Comparison of ENCODE assay signal across 8 cellular contexts in the genomic region with DNA sequence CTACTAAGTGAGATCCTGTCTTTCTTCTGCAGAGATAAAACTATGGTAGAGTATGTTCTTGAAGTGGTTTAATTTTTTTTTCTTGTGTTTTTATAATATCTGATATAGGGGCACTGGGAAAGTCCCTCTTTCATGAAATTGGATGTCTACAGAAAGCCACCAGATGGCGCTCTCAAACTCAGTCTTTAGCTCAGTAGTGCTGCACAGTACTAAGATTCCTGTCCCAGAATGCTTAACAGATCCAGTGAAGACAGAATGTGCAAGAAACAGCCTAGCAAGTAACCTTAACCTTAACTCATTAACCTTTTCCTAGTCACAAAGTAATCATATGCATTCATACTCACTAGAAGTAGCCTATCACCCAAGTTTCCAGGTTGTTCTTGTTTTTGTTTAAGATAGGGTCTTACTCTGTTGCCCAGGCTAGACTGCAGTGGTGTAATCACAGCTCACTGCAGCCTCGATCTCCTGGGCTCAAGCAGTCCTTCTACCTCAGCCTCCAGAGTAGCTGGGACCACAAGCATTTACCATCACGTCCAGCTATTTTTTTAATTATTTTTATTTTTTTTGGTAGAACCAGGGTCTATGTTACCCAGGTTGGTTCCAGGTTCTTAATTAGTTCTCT. TPM values are rescaled to one million over a fixed set of nuclear protein-coding genes. Genes with fewer than 3 reads are reported as not detected.
A peak's percentile ranks its signal among the peaks of the same experiment; 100 is the strongest.
DNase-seq lines count a peak whose midpoint lies in the region; ATAC-seq and TF ChIP-seq lines count a peak whose summit lies in the region.

No MANE protein-coding gene starts in this region.

- no peak overlapping the region for H3K4me3 Mint-ChIP-seq in activated CD4-positive, alpha-beta T cell treated with anti-CD3 and anti-CD28 coated beads for 36 hours
- H3K4me3 Mint-ChIP-seq in chondrocyte (ENCODE audit: unreplicated experiment) = no peak overlapping the region

- no peak overlapping the region for H3K27ac Mint-ChIP-seq in activated CD4-positive, alpha-beta T cell treated with anti-CD3 and anti-CD28 coated beads for 36 hours
- no peak overlapping the region for H3K27ac Mint-ChIP-seq in chondrocyte (ENCODE audit: unreplicated experiment)

- WGBS in liver = 46% methylated on average over 3 of the region's 3 CpGs

- intact Hi-C loops in activated CD4-positive, alpha-beta T cell treated with anti-CD3 and anti-CD28 coated beads for 36 hours (cut with DNase I, micrococcal nuclease) = loop anchor here (1.0 to 5.0 kb wide), 4 partner anchors 57 to 365 kb away; a partner anchor contains a TSS

- H3K4me3 ChIP-seq in GM12865 (ENCODE audit: low read depth, low read length) (no peak overlapping the region), liver (ENCODE audit: low read depth in 1 of 3, low read length in 3 of 3) (no peak overlapping the region)

- H3K4me1 ChIP-seq in liver (ENCODE audit: control insufficient read depth in 4 of 4, insufficient read depth in 4 of 4, low read length in 3 of 4) = peaks cover 0 to 2% (median 0%) of the 10 kb centered on the region in 4 donors

- CTCF ChIA-PET in activated CD4-positive, alpha-beta T cell treated with anti-CD3 and anti-CD28 coated beads for 36 hours (lab: Charles Lee) = interaction anchor here (0.6 to 3.1 kb wide), 26 partner anchors 8 to 634 kb away, joined by 3 to 33 read pairs (median 3); a partner anchor contains a TSS

- H3K36me3 Mint-ChIP-seq in activated CD4-positive, alpha-beta T cell treated with anti-CD3 and anti-CD28 coated beads for 36 hours (ENCODE audit: low read depth) = peaks cover 5% of the 10 kb centered on the region
- peaks cover 7% of the 10 kb centered on the region for H3K36me3 Mint-ChIP-seq in chondrocyte (ENCODE audit: low read depth)

- H3K36me3 ChIP-seq in liver (ENCODE audit: control insufficient read depth in 4 of 4, insufficient read depth in 3 of 4, low read depth in 1 of 4, low read length in 3 of 4) = peaks cover under 1 to 7% (median 4%) of the 10 kb centered on the region in 4 donors

- ATAC-seq in HG03064 (IDR thresholded peaks at IDR 0.05; ENCODE audit: low read depth, unreplicated experiment) = peak; percentile 67
- peak; percentile 92 for ATAC-seq in activated CD4-positive, alpha-beta T cell treated with anti-CD3 and anti-CD28 coated beads for 36 hours
- ATAC-seq in GM21526 (IDR thresholded peaks at IDR 0.05; ENCODE audit: low FRiP score, unreplicated experiment) = no peak

- no peaks in the 10 kb centered on the region for H3K9me3 ChIP-seq in liver (ENCODE audit: control insufficient read depth in 4 of 4, low read length in 3 of 4)

- H3K27ac ChIP-seq in liver (ENCODE audit: low read depth in 1 of 2, low read length in 2 of 2) = no peak overlapping the region

- TF ChIP-seq CTCF in GM12865 (IDR thresholded peaks at IDR 0.05; ENCODE audit: insufficient read depth, low read depth, low read length, missing control alignments) (peak; percentile 72), chondrocyte (IDR thresholded peaks at IDR 0.05) (peak; percentile 96), liver (IDR thresholded peaks at IDR 0.05; ENCODE audit: low read depth, low read length, missing input control) (peak; percentile 76)

- DNase-seq in GM12865 (ENCODE audit: low read depth) (peak; percentile 86), NCI-H510A (lab: John Stamatoyannopoulos, UW) (peak; percentile 28), chondrocyte (ENCODE audit: low spot score) (no peak)
- peak; percentile 77 for DNase-seq in activated CD4-positive, alpha-beta T cell treated with anti-CD3 and anti-CD28 coated beads for 36 hours
- peak; percentile 23 for DNase-seq in stimulated activated CD8-positive, alpha-beta memory T cell treated with anti-CD3 and anti-CD28 coated beads, Interleukin-12 subunit alpha, Interleukin-12 subunit beta, amount 100 ng/mL, for 24 hours (ENCODE audit: extremely low read depth)

- peaks cover 6% of the 10 kb centered on the region for H3K4me1 Mint-ChIP-seq in activated CD4-positive, alpha-beta T cell treated with anti-CD3 and anti-CD28 coated beads for 36 hours
- H3K4me1 Mint-ChIP-seq in chondrocyte (ENCODE audit: low read depth) = peaks cover 6% of the 10 kb centered on the region

- H3K27me3 Mint-ChIP-seq in activated CD4-positive, alpha-beta T cell treated with anti-CD3 and anti-CD28 coated beads for 36 hours = no peaks in the 10 kb centered on the region
- H3K27me3 Mint-ChIP-seq in chondrocyte (ENCODE audit: low read depth) = no peaks in the 10 kb centered on the region

- TF ChIP-seq RAD21 in liver (IDR thresholded peaks at IDR 0.05) = peak; percentile 82 to 92

- POLR2A ChIA-PET in activated CD4-positive, alpha-beta T cell treated with anti-CD3 and anti-CD28 coated beads for 36 hours (lab: Charles Lee) = interaction anchor here (1.0 kb wide), 3 partner anchors 55 to 60 kb away, joined by 3 to 4 read pairs (median 4); a partner anchor contains a TSS

- H3K9ac ChIP-seq in liver (ENCODE audit: low read depth in 1 of 2, low read length in 2 of 2) = no peak overlapping the region

- no peaks in the 10 kb centered on the region for H3K9me3 Mint-ChIP-seq in activated CD4-positive, alpha-beta T cell treated with anti-CD3 and anti-CD28 coated beads for 36 hours (ENCODE audit: low read depth)
- no peaks in the 10 kb centered on the region for H3K9me3 Mint-ChIP-seq in chondrocyte (ENCODE audit: low read depth)

- no peaks in the 10 kb centered on the region for H3K27me3 ChIP-seq in liver (ENCODE audit: control insufficient read depth in 4 of 4, insufficient read depth in 4 of 4, low read length in 3 of 4)

TF ChIP-seq in liver, 16 proteins besides CTCF, POLR2A, EP300 and RAD21:
- TF ChIP-seq FOXA1 (IDR thresholded peaks at IDR 0.05) (no peak), SP1 (IDR thresholded peaks at IDR 0.05) (no peak), RXRA (IDR thresholded peaks at IDR 0.05) (no peak), HNF4G (IDR thresholded peaks at IDR 0.05) (no peak), YY1 (IDR thresholded peaks at IDR 0.05) (no peak), HNF4A (conservative IDR thresholded peaks at IDR 0.05) (no peak), FOXA2 (IDR thresholded peaks at IDR 0.05) (no peak), JUND (IDR thresholded peaks at IDR 0.05) (no peak), NR2F2 (IDR thresholded peaks at IDR 0.05) (no peak), TAF1 (conservative IDR thresholded peaks at IDR 0.05) (no peak), EGR1 (IDR thresholded peaks at IDR 0.05; ENCODE audit: low read depth in 2 of 2) (no peak), GABPA (IDR thresholded peaks at IDR 0.05 in 1 of 2, conservative IDR thresholded peaks at IDR 0.05 in 1 of 2) (no peak)
- TF ChIP-seq, protein P1, sequence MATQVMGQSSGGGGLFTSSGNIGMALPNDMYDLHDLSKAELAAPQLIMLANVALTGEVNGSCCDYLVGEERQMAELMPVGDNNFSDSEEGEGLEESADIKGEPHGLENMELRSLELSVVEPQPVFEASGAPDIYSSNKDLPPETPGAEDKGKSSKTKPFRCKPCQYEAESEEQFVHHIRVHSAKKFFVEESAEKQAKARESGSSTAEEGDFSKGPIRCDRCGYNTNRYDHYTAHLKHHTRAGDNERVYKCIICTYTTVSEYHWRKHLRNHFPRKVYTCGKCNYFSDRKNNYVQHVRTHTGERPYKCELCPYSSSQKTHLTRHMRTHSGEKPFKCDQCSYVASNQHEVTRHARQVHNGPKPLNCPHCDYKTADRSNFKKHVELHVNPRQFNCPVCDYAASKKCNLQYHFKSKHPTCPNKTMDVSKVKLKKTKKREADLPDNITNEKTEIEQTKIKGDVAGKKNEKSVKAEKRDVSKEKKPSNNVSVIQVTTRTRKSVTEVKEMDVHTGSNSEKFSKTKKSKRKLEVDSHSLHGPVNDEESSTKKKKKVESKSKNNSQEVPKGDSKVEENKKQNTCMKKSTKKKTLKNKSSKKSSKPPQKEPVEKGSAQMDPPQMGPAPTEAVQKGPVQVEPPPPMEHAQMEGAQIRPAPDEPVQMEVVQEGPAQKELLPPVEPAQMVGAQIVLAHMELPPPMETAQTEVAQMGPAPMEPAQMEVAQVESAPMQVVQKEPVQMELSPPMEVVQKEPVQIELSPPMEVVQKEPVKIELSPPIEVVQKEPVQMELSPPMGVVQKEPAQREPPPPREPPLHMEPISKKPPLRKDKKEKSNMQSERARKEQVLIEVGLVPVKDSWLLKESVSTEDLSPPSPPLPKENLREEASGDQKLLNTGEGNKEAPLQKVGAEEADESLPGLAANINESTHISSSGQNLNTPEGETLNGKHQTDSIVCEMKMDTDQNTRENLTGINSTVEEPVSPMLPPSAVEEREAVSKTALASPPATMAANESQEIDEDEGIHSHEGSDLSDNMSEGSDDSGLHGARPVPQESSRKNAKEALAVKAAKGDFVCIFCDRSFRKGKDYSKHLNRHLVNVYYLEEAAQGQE (IDR thresholded peaks at IDR 0.05) = no peak
- TF ChIP-seq, protein P2, sequence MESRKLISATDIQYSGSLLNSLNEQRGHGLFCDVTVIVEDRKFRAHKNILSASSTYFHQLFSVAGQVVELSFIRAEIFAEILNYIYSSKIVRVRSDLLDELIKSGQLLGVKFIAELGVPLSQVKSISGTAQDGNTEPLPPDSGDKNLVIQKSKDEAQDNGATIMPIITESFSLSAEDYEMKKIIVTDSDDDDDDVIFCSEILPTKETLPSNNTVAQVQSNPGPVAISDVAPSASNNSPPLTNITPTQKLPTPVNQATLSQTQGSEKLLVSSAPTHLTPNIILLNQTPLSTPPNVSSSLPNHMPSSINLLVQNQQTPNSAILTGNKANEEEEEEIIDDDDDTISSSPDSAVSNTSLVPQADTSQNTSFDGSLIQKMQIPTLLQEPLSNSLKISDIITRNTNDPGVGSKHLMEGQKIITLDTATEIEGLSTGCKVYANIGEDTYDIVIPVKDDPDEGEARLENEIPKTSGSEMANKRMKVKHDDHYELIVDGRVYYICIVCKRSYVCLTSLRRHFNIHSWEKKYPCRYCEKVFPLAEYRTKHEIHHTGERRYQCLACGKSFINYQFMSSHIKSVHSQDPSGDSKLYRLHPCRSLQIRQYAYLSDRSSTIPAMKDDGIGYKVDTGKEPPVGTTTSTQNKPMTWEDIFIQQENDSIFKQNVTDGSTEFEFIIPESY (IDR thresholded peaks at IDR 0.05) = no peak
- TF ChIP-seq, protein P3, sequence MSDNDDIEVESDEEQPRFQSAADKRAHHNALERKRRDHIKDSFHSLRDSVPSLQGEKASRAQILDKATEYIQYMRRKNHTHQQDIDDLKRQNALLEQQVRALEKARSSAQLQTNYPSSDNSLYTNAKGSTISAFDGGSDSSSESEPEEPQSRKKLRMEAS (IDR thresholded peaks at IDR 0.05) = no peak
- TF ChIP-seq, protein P4, sequence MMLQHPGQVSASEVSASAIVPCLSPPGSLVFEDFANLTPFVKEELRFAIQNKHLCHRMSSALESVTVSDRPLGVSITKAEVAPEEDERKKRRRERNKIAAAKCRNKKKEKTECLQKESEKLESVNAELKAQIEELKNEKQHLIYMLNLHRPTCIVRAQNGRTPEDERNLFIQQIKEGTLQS (IDR thresholded peaks at IDR 0.05) = no peak

RNA-seq across cellular contexts. Expression of a gene that starts 56.7 kb away (rescaled TPM):
- total RNA-seq in activated CD4-positive, alpha-beta T cell treated with anti-CD3 and anti-CD28 coated beads for 36 hours = 10 to 100 TPM; 30.8 to 35.5 TPM
- 42.0 to 57.5 TPM (median 44.6 TPM) in 3 replicates for total RNA-seq in chondrocyte
- total RNA-seq in liver = 10 to 100 TPM; 17.7 to 31.3 TPM
- polyA plus RNA-seq in liver = 10 to 100 TPM in 1 of 2 donors, 1 to 10 TPM in 1; 9.4 to 12.8 TPM
